Comparison of ENCODE assay signal across 16 cellular contexts in the genomic region with DNA sequence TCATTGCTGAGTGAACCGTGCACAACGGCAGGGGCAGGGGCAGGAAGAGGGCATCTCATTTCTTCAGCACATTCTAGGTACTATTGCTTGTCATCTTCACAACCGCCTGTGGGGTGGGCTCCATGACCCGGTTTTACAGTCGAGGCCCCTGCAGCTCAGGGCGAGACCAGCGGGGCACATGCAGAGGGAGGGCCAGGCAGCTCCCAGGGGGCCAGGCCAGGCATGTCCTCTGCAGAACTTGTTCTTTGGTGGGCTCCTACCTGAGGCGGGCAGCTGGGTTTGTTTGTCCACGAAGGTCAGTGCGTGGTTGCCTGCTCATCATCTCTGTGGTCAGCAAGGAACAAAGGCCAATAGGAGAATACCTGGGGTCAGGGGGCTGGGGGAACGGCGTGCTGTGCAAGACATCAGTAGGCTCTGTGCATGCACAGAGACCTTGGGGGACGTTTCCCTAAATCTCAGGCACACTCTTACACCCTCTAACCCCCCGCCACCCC.
DNase-seq lines count a peak whose midpoint lies in the region; ATAC-seq and TF ChIP-seq lines count a peak whose summit lies in the region.
"Had no signal": no experiment of that assay in that cellular context is flagged by ENCODE, and none has a peak within 500 bp of the region (broad histone marks: within the 10 kb centered on the region; RNA-seq: fewer than 3 reads in every experiment).

No MANE protein-coding gene starts in this region.

- H3K9me3 ChIP-seq in iPS-18c (ENCODE audit: control insufficient read depth, insufficient read depth, low read length) (peaks cover 2% of the 10 kb centered on the region), parathyroid adenoma (ENCODE audit: control insufficient read depth, low read length) (no peaks in the 10 kb centered on the region)
- H3K9me3 ChIP-seq: SJSA1, thoracic aorta had no signal

- no peak overlapping the region for H2AFZ ChIP-seq in parathyroid adenoma

- H3K4me1 ChIP-seq in parathyroid adenoma, result peaks cover 2% of the 10 kb centered on the region

- TF ChIP-seq CTCF in WTC11 (IDR thresholded peaks at IDR 0.05) (no peak), parathyroid adenoma (IDR thresholded peaks at IDR 0.05) (no peak)

- H3K4me3 Mint-ChIP-seq in activated T-cell treated with anti-CD3 and anti-CD28 coated beads, Interleukin-2, amount 50 U/mL, for 4 hours, result peak overlapping the region; percentile 31
- H3K4me3 Mint-ChIP-seq in WTC11, result peak overlapping the region; percentile 78

- H3K36me3 Mint-ChIP-seq in activated T-cell treated with anti-CD3 and anti-CD28 coated beads, Interleukin-2, amount 50 U/mL, for 4 hours (ENCODE audit: insufficient read depth), result no peaks in the 10 kb centered on the region
- no peaks in the 10 kb centered on the region for H3K36me3 Mint-ChIP-seq in WTC11

- POLR2A ChIA-PET in WTC11 (lab: Charles Lee), result no interaction called here

- peak overlapping the region; percentile 80 for H3K4me2 ChIP-seq in parathyroid adenoma (ENCODE audit: low read length)

- no peak overlapping the region for H3K27ac Mint-ChIP-seq in WTC11
- H3K27ac Mint-ChIP-seq: activated CD4-positive, alpha-beta T cell treated with anti-CD3 and anti-CD28 coated beads, Interleukin-2, amount 10 ng/mL, durations not matched to agents 7 days and 5 days; CD14-positive monocyte had no signal

- H3K27ac ChIP-seq in parathyroid adenoma, result no peak overlapping the region
- H3K27ac ChIP-seq: epithelial cell of prostate, SJSA1, thoracic aorta had no signal

- CTCF ChIA-PET in WTC11 (lab: Charles Lee), result interaction anchor here (0.6 to 10.3 kb wide), 7 partner anchors 27 to 156 kb away, joined by 3 to 112 read pairs (median 4); no protein-coding TSS in a partner anchor

- peaks cover 68% of the 10 kb centered on the region for H3K27me3 Mint-ChIP-seq in activated T-cell treated with anti-CD3 and anti-CD28 coated beads, Interleukin-2, amount 50 U/mL, for 4 hours (ENCODE audit: low read depth)
- peaks cover 91% of the 10 kb centered on the region for H3K27me3 Mint-ChIP-seq in WTC11 (ENCODE audit: low read depth)

- no peak for DNase-seq in activated T-cell treated with anti-CD3 and anti-CD28 coated beads, Interleukin-2, amount 50 U/mL, for 4 hours
- DNase-seq in activated T-cell treated with anti-CD3 and anti-CD28 coated beads, Interleukin-2, amount 50 U/mL, for 1 hour, result no peak
- DNase-seq in WTC11 (ENCODE audit: low spot score) (no peak), NCI-H2171 treated with DMSO at 0.1 percent for 48 hours (lab: John Stamatoyannopoulos, UW) (no peak), DMS114 treated with DMSO at 0.1 percent for 48 hours (lab: John Stamatoyannopoulos, UW; ENCODE audit: unreplicated experiment) (no peak)
- no peak for DNase-seq in activated CD8-positive, alpha-beta memory T cell treated with anti-CD3 and anti-CD28 coated beads for 24 hours
- DNase-seq: activated CD4-positive, alpha-beta T cell treated with anti-CD3 and anti-CD28 coated beads, Interleukin-2, amount 10 ng/mL, durations not matched to agents 7 days and 5 days; NCI-H187; NCI-H510A; OCI-M1 had no signal

- H3K4me3 ChIP-seq in iPS-18c (ENCODE audit: insufficient read depth, low read depth, low read length) (peak overlapping the region; percentile 63; the same call in 1 of the 2 replicates), parathyroid adenoma (ENCODE audit: low read depth, low read length) (peak overlapping the region; percentile 49)
- H3K4me3 ChIP-seq: SJSA1 had no signal

- H3K36me3 ChIP-seq in parathyroid adenoma (ENCODE audit: control insufficient read depth, insufficient read depth, low read length), result no peaks in the 10 kb centered on the region
- H3K36me3 ChIP-seq: SJSA1, thoracic aorta had no signal

- H3K9me3 Mint-ChIP-seq in activated T-cell treated with anti-CD3 and anti-CD28 coated beads, Interleukin-2, amount 50 U/mL, for 4 hours, result no peaks in the 10 kb centered on the region
- H3K9me3 Mint-ChIP-seq in WTC11, result no peaks in the 10 kb centered on the region
- H3K9me3 Mint-ChIP-seq: activated CD4-positive, alpha-beta T cell treated with anti-CD3 and anti-CD28 coated beads, Interleukin-2, amount 10 ng/mL, durations not matched to agents 7 days and 5 days had no signal

- H3K79me2 ChIP-seq in parathyroid adenoma, result no peaks in the 10 kb centered on the region

- no peak overlapping the region for H3K9ac ChIP-seq in parathyroid adenoma

- H3K4me1 Mint-ChIP-seq in activated T-cell treated with anti-CD3 and anti-CD28 coated beads, Interleukin-2, amount 50 U/mL, for 4 hours (ENCODE audit: low read depth), result peaks cover 15% of the 10 kb centered on the region
- peaks cover 31% of the 10 kb centered on the region for H3K4me1 Mint-ChIP-seq in WTC11

- ATAC-seq in activated T-cell treated with anti-CD3 and anti-CD28 coated beads, Interleukin-2, amount 50 U/mL, for 4 hours, result no peak
- ATAC-seq in WTC11, result no peak

- H3K27me3 ChIP-seq in parathyroid adenoma (ENCODE audit: control insufficient read depth, insufficient read depth, low read length), result no peaks in the 10 kb centered on the region

TF ChIP-seq in WTC11, 78 proteins besides CTCF, POLR2A, EP300 and RAD21:
- TF ChIP-seq ZNF317 (CRISPR knock-in tag; IDR thresholded peaks at IDR 0.05; ENCODE audit: borderline replicate concordance, low read depth), result no peak
- no peak for TF ChIP-seq SMAD3 (CRISPR knock-in tag; IDR thresholded peaks at IDR 0.05; ENCODE audit: borderline replicate concordance)
- no peak for TF ChIP-seq MYBL2 (CRISPR knock-in tag; IDR thresholded peaks at IDR 0.05)
- TF ChIP-seq CREB1 (CRISPR knock-in tag; IDR thresholded peaks at IDR 0.05), result no peak
- TF ChIP-seq EMX1 (CRISPR knock-in tag; IDR thresholded peaks at IDR 0.05), result no peak
- no peak for TF ChIP-seq TCF7 (CRISPR knock-in tag; IDR thresholded peaks at IDR 0.05; ENCODE audit: low read depth)
- TF ChIP-seq, protein P1, sequence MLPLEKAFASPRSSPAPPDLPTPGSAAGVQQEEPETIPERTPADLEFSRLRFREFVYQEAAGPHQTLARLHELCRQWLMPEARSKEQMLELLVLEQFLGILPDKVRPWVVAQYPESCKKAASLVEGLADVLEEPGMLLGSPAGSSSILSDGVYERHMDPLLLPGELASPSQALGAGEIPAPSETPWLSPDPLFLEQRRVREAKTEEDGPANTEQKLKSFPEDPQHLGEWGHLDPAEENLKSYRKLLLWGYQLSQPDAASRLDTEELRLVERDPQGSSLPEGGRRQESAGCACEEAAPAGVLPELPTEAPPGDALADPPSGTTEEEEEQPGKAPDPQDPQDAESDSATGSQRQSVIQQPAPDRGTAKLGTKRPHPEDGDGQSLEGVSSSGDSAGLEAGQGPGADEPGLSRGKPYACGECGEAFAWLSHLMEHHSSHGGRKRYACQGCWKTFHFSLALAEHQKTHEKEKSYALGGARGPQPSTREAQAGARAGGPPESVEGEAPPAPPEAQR (CRISPR knock-in tag; IDR thresholded peaks at IDR 0.05), result no peak
- TF ChIP-seq NR3C1 (CRISPR knock-in tag; conservative IDR thresholded peaks at IDR 0.05; ENCODE audit: low read depth), result no peak
- TF ChIP-seq ATF6 (CRISPR knock-in tag; IDR thresholded peaks at IDR 0.05), result no peak
- no peak for TF ChIP-seq PRRX2 (CRISPR knock-in tag; IDR thresholded peaks at IDR 0.05)
